In genomic region chr21:32648165-32648564, GRCh38 we compare ENCODE assay signal across 1 cellular context.
TF ChIP-seq lines count a peak whose summit lies in the region.

No MANE protein-coding gene starts in this region.

TF ChIP-seq in HEK293, 187 proteins besides CTCF, POLR2A, EP300 and RAD21 (continued from another document and continues in another):
- TF ChIP-seq ZBTB11 (tag by site-specific recombination; conservative IDR thresholded peaks at IDR 0.05; ENCODE audit: low read depth): no peak
- no peak for TF ChIP-seq ZNF701 (tag by site-specific recombination; IDR thresholded peaks at IDR 0.05)
- no peak for TF ChIP-seq ZNF157 (tag by site-specific recombination; IDR thresholded peaks at IDR 0.05)
- no peak for TF ChIP-seq YY2 (tag by site-specific recombination; IDR thresholded peaks at IDR 0.05)
- TF ChIP-seq ZNF23 (tag by site-specific recombination; IDR thresholded peaks at IDR 0.05; ENCODE audit: borderline replicate concordance): no peak
- no peak for TF ChIP-seq ZNF16 (tag by site-specific recombination; IDR thresholded peaks at IDR 0.05; ENCODE audit: low read depth)
- TF ChIP-seq ZNF280D (tag by site-specific recombination; IDR thresholded peaks at IDR 0.05): no peak
- TF ChIP-seq ZNF555 (tag by site-specific recombination; conservative IDR thresholded peaks at IDR 0.05): no peak
- TF ChIP-seq ZNF624 (tag by site-specific recombination; IDR thresholded peaks at IDR 0.05): no peak
- no peak for TF ChIP-seq ZNF138 (tag by site-specific recombination; IDR thresholded peaks at IDR 0.05; ENCODE audit: borderline replicate concordance)
- no peak for TF ChIP-seq ZNF623 (tag by site-specific recombination; IDR thresholded peaks at IDR 0.05)
- TF ChIP-seq ZNF692 (tag by site-specific recombination; IDR thresholded peaks at IDR 0.05): peak; percentile 44; the same call in 1 of the 2 replicates
- TF ChIP-seq ZNF544 (tag by site-specific recombination; IDR thresholded peaks at IDR 0.05): no peak
- no peak for TF ChIP-seq ZNF596 (tag by site-specific recombination; IDR thresholded peaks at IDR 0.05)
- TF ChIP-seq ZBTB17 (tag by site-specific recombination; IDR thresholded peaks at IDR 0.05): peak; percentile 44; the same call in 1 of the 2 replicates
- TF ChIP-seq ZNF214 (tag by site-specific recombination; IDR thresholded peaks at IDR 0.05; ENCODE audit: borderline replicate concordance): no peak
- TF ChIP-seq ZNF239 (tag by site-specific recombination; IDR thresholded peaks at IDR 0.05): no peak
- no peak for TF ChIP-seq ZNF560 (tag by site-specific recombination; IDR thresholded peaks at IDR 0.05; ENCODE audit: borderline replicate concordance)
- TF ChIP-seq ZNF610 (tag by site-specific recombination; IDR thresholded peaks at IDR 0.05; ENCODE audit: borderline replicate concordance): no peak
- TF ChIP-seq ZFP37 (tag by site-specific recombination; IDR thresholded peaks at IDR 0.05): no peak
- TF ChIP-seq SP7 (tag by site-specific recombination; IDR thresholded peaks at IDR 0.05): peak; percentile 21; the same call in 1 of the 2 replicates
- TF ChIP-seq ZFP69B (tag by site-specific recombination; IDR thresholded peaks at IDR 0.05): no peak; the same call in 1 of the 2 replicates
- TF ChIP-seq ZBTB10 (tag by site-specific recombination; IDR thresholded peaks at IDR 0.05): no peak
- no peak for TF ChIP-seq ZNF324 (tag by site-specific recombination; IDR thresholded peaks at IDR 0.05)
- TF ChIP-seq PATZ1 (tag by site-specific recombination; IDR thresholded peaks at IDR 0.05): no peak; the same call in 1 of the 2 replicates
- TF ChIP-seq ZNF404 (tag by site-specific recombination; IDR thresholded peaks at IDR 0.05): no peak
- TF ChIP-seq KLF9 (tag by site-specific recombination; IDR thresholded peaks at IDR 0.05; ENCODE audit: low read depth): no peak
- TF ChIP-seq ZNF629 (tag by site-specific recombination; IDR thresholded peaks at IDR 0.05): peak; percentile 84
- TF ChIP-seq KLF1 (tag by site-specific recombination; IDR thresholded peaks at IDR 0.05): no peak
- TF ChIP-seq ZNF292 (tag by site-specific recombination; IDR thresholded peaks at IDR 0.05; ENCODE audit: borderline replicate concordance, low read depth): no peak
- no peak for TF ChIP-seq ZNF211 (tag by site-specific recombination; IDR thresholded peaks at IDR 0.05; ENCODE audit: low read depth)
- TF ChIP-seq ZNF670 (tag by site-specific recombination; IDR thresholded peaks at IDR 0.05; ENCODE audit: low read depth): no peak
- TF ChIP-seq ZNF398 (tag by site-specific recombination; IDR thresholded peaks at IDR 0.05): no peak
- no peak for TF ChIP-seq OVOL3 (tag by site-specific recombination; IDR thresholded peaks at IDR 0.05)
- no peak for TF ChIP-seq ZNF530 (tag by site-specific recombination; IDR thresholded peaks at IDR 0.05; ENCODE audit: low read depth)
- TF ChIP-seq ZNF514 (tag by site-specific recombination; IDR thresholded peaks at IDR 0.05): no peak
- TF ChIP-seq PBX3 (CRISPR knock-in tag; IDR thresholded peaks at IDR 0.05): no peak
- TF ChIP-seq ZNF362 (tag by site-specific recombination; IDR thresholded peaks at IDR 0.05): no peak
- TF ChIP-seq ZBTB21 (tag by site-specific recombination; IDR thresholded peaks at IDR 0.05): peak; percentile 54; the same call in 1 of the 2 replicates
- no peak for TF ChIP-seq OSR2 (tag by site-specific recombination; IDR thresholded peaks at IDR 0.05)
